Comparison of ENCODE assay signal across 9 cellular contexts in genomic region chr17:43846221-43846712, GRCh38. TPM values are rescaled to one million over a fixed set of nuclear protein-coding genes. Genes with fewer than 3 reads are reported as not detected.
DNase-seq lines count a peak whose midpoint lies in the region; ATAC-seq, FAIRE-seq and TF ChIP-seq lines count a peak whose summit lies in the region.
"Had no signal": no experiment of that assay in that cellular context is flagged by ENCODE, and none has a peak within 500 bp of the region (broad histone marks: within the 10 kb centered on the region; RNA-seq: fewer than 3 reads in every experiment).

No MANE protein-coding gene starts in this region.

- TF ChIP-seq POLR2A in gastrocnemius medialis (IDR thresholded peaks at IDR 0.05), result no peak

- ATAC-seq in gastrocnemius medialis, result peak; percentile 73 to 86
- no peak for ATAC-seq in GM21529 (IDR thresholded peaks at IDR 0.05; ENCODE audit: unreplicated experiment)

- no peak overlapping the region for H3K4me3 Mint-ChIP-seq in astrocyte (ENCODE audit: unreplicated experiment)

- no peaks in the 10 kb centered on the region for H3K4me1 ChIP-seq in astrocyte (ENCODE audit: insufficient read depth, low read length)
- no peaks in the 10 kb centered on the region for H3K4me1 ChIP-seq in hepatocyte (ENCODE audit: insufficient read depth)
- H3K4me1 ChIP-seq in gastrocnemius medialis, result peaks cover 10% of the 10 kb centered on the region in 2 donors

- 20% methylated on average over 13 of the region's 13 CpGs for WGBS in hepatocyte (ENCODE audit: low lambda C conversion rate, missing lambda C conversion rate)

- H3K9me2 ChIP-seq in hepatocyte (replicated peaks; ENCODE audit: insufficient read depth), result no peaks in the 10 kb centered on the region

- H3K4me2 ChIP-seq in astrocyte (ENCODE audit: low read length) (no peak overlapping the region), hepatocyte (no peak overlapping the region)

- peak; percentile 37 to 67 (median 64) for DNase-seq in NCI-H1417 (lab: John Stamatoyannopoulos, UW)
- no peak for DNase-seq in NCI-H1417 treated with DMSO at 0.1 percent for 48 hours (lab: John Stamatoyannopoulos, UW)
- DNase-seq in NCI-H1105 (lab: John Stamatoyannopoulos, UW), result peak; percentile 12
- DNase-seq in T-helper 22 cell (ENCODE audit: low read depth), result peak; percentile 21
- peak; percentile 35 for DNase-seq in astrocyte (ENCODE audit: low read depth)
- DNase-seq in hepatocyte (ENCODE audit: low spot score), result peak; percentile 88
- DNase-seq in gastrocnemius medialis, result peak; percentile 67 to 79

- H3K36me3 ChIP-seq in astrocyte (ENCODE audit: insufficient read depth, low read length), result no peaks in the 10 kb centered on the region
- no peaks in the 10 kb centered on the region for H3K36me3 ChIP-seq in hepatocyte (replicated peaks; ENCODE audit: insufficient read depth, low read depth)
- no peaks in the 10 kb centered on the region for H3K36me3 ChIP-seq in gastrocnemius medialis
- H3K36me3 ChIP-seq: BLaER1 treated with 17β-estradiol and CSF1 and Interleukin-3, amounts not matched to agents 10 nM and 100 nM had no signal

- H3K27me3 ChIP-seq in astrocyte (ENCODE audit: insufficient read depth, low read length) (peaks cover 12% of the 10 kb centered on the region), hepatocyte (no peaks in the 10 kb centered on the region), gastrocnemius medialis (peaks cover 0 to 3% (median 0%) of the 10 kb centered on the region in 3 donors)
- H3K27me3 ChIP-seq: BLaER1 treated with 17β-estradiol and CSF1 and Interleukin-3, amounts not matched to agents 10 nM and 100 nM had no signal

- H3K27ac Mint-ChIP-seq in astrocyte (ENCODE audit: unreplicated experiment), result no peak overlapping the region

- in situ Hi-C loops in gastrocnemius medialis (cut with MboI; ENCODE audit: low sequenced_read_pairs in 4 of 4), result loop anchor here in 1 of 4 donors (10.0 kb wide), 2 partner anchors 61 to 151 kb away; partner anchors contain the start of gene CFAP97D1

- H3K27ac ChIP-seq in astrocyte (ENCODE audit: low read depth, low read length), result no peak overlapping the region
- H3K27ac ChIP-seq in hepatocyte, result no peak overlapping the region
- H3K27ac ChIP-seq in gastrocnemius medialis, result peak overlapping the region; percentile 5 to 64 (median 48)

- H3K4me3 ChIP-seq in astrocyte (ENCODE audit: insufficient read depth, low read depth, low read length) (no peak overlapping the region), hepatocyte (no peak overlapping the region), gastrocnemius medialis (peak overlapping the region in 2 of 4 donors; percentile 12 to 47)
- H3K4me3 ChIP-seq: BLaER1 treated with 17β-estradiol and CSF1 and Interleukin-3, amounts not matched to agents 10 nM and 100 nM had no signal

- no peaks in the 10 kb centered on the region for H4K20me1 ChIP-seq in astrocyte (ENCODE audit: insufficient read depth, low read length)
- no peaks in the 10 kb centered on the region for H4K20me1 ChIP-seq in hepatocyte (ENCODE audit: insufficient read depth, poor library complexity, severe bottlenecking)
- H4K20me1 ChIP-seq: BLaER1 treated with 17β-estradiol and CSF1 and Interleukin-3, amounts not matched to agents 10 nM and 100 nM had no signal

- no peaks in the 10 kb centered on the region for H3K4me1 Mint-ChIP-seq in astrocyte (ENCODE audit: low read depth, unreplicated experiment)

- TF ChIP-seq CTCF in astrocyte (IDR thresholded peaks at IDR 0.05; ENCODE audit: insufficient read depth, low read depth, low read length) (peak; percentile 89), hepatocyte (IDR thresholded peaks at IDR 0.05; ENCODE audit: poor library complexity) (peak; percentile 94), gastrocnemius medialis (IDR thresholded peaks at IDR 0.05 in 4 of 5, conservative IDR thresholded peaks at IDR 0.05 in 1 of 5) (peak; percentile 93 to 99 (median 94))

- no peak overlapping the region for H3K9ac ChIP-seq in astrocyte (ENCODE audit: low read length)

- FAIRE-seq in astrocyte (lab: Jason Lieb, UNC), result no peak

- peaks cover 23% of the 10 kb centered on the region for H3K27me3 Mint-ChIP-seq in astrocyte (ENCODE audit: low read depth, unreplicated experiment)

- H3K9me3 ChIP-seq in astrocyte (ENCODE audit: insufficient read depth, low read depth, low read length), result no peaks in the 10 kb centered on the region
- no peaks in the 10 kb centered on the region for H3K9me3 ChIP-seq in hepatocyte (ENCODE audit: low read depth)
- no peaks in the 10 kb centered on the region for H3K9me3 ChIP-seq in gastrocnemius medialis
- H3K9me3 ChIP-seq: BLaER1 treated with 17β-estradiol and CSF1 and Interleukin-3, amounts not matched to agents 10 nM and 100 nM had no signal

- intact Hi-C loops in gastrocnemius medialis (cut with DNase I; ENCODE audit: low total_unique reads), result loop anchor here (1.0 kb wide), 2 partner anchors 67 to 152 kb away; no protein-coding TSS in a partner anchor

- no peaks in the 10 kb centered on the region for H3K79me2 ChIP-seq in astrocyte (ENCODE audit: insufficient read depth, low read length)
- H3K79me2 ChIP-seq in hepatocyte, result no peaks in the 10 kb centered on the region

- no peaks in the 10 kb centered on the region for H3K9me3 Mint-ChIP-seq in astrocyte (ENCODE audit: unreplicated experiment)

- H2AFZ ChIP-seq in astrocyte (ENCODE audit: low read depth, low read length) (no peak overlapping the region), hepatocyte (no peak overlapping the region)

- H3K36me3 Mint-ChIP-seq in astrocyte (ENCODE audit: low read depth, unreplicated experiment), result no peaks in the 10 kb centered on the region

RNA-seq across cellular contexts. Expression of gene CD300LG, which starts 0.7 kb away (rescaled TPM):
- total RNA-seq in astrocyte, result not detected in 2 replicates
- total RNA-seq in hepatocyte, result not detected in 2 replicates
- polyA plus RNA-seq in hepatocyte, result not detected in 2 replicates
- 10 to 100 TPM; 18.4 to 28.2 (median 20.8) TPM for total RNA-seq in gastrocnemius medialis

RNA-seq across cellular contexts. Expression of gene MPP3, which starts 13.3 kb away (rescaled TPM):
- 5.9 and 6.5 TPM in 2 replicates for total RNA-seq in astrocyte
- 2.1 and 3.2 TPM in 2 replicates for total RNA-seq in hepatocyte
- polyA plus RNA-seq in hepatocyte, result 5.1 and 10.9 TPM in 2 replicates
- 1 to 10 TPM in 2 of 4 donors, under 1 TPM in 2; 0.12 to 2.4 (median 1.1) TPM for total RNA-seq in gastrocnemius medialis

Comparison
In these comparisons a context has a peak if more than half of its experiments do, and no peak if none do; other contexts are left out.
1. H3K27ac ChIP-seq: peak in gastrocnemius medialis (4 of 4); none in astrocyte (single experiment) and hepatocyte (single experiment).
2. RNA of gene CD300LG, which starts 0.7 kb away (total RNA-seq): 18.4 to 28.2 TPM in gastrocnemius medialis; not detected in astrocyte and not detected in hepatocyte; every median in the first group is over 10 times any median in the second.
3. Peak in every context shown above with its lines, with median percentiles within 50 percentile points of each other: CTCF ChIP-seq.